8 cellular contexts compared by ENCODE assay signal in the genomic region with DNA sequence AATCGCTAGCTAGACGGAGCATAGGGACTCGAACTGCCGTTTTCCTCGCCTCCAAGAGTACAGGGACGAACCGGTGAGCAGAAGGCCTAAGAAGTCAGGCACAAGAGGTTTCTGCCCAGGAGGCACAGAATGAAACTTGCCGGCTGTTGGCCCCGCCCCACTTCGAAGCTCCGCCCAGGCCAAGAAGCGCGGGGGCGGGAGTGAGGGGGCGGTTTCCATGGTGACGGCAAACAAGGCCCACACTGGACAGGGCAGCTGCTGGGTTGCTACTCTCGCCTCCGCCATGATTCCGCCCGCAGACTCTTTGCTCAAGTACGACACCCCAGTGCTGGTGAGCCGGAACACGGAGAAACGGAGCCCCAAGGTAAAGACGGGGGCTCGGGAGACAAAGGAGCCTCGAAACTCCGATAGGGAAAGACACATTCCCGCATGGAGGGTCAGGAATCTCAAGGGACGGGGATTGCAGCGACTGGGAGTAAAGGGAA. TPM values are rescaled to one million over a fixed set of nuclear protein-coding genes. Genes with fewer than 3 reads are reported as not detected.
DNase-seq lines count a peak whose midpoint lies in the region; ATAC-seq and TF ChIP-seq lines count a peak whose summit lies in the region.

A gene (plus strand): TSS at position 229 of the 485 bp plus-strand sequence. CDS start 55 bp downstream, at position 284.

- DNase-seq in CD1c-positive myeloid dendritic cell (ENCODE audit: extremely low spot score) (peak; percentile 65), SJSA1 (ENCODE audit: low read depth in 1 of 2, low spot score in 2 of 2) (peak; percentile 67 to 79), endothelial cell (ENCODE audit: low spot score) (peak; percentile 95), stromal cell of bone marrow (ENCODE audit: low read depth) (peak; percentile 79), MG63 (no peak)

- TF ChIP-seq RAD21 in liver (IDR thresholded peaks at IDR 0.05), result peak; percentile 8 to 36

- peaks cover 24% of the 10 kb centered on the region for H3K36me3 Mint-ChIP-seq in endothelial cell (ENCODE audit: low read depth, unreplicated experiment)

- H3K9ac ChIP-seq in HUES48 (ENCODE audit: low read depth, low read length), result no peak within 1 kb of the TSS
- peak within 1 kb of the TSS in 1 of 2 donors; percentile 34 for H3K9ac ChIP-seq in liver (ENCODE audit: low read depth in 1 of 2, low read length in 2 of 2)

- no peaks in the 10 kb centered on the region for H3K9me3 Mint-ChIP-seq in endothelial cell (ENCODE audit: unreplicated experiment)

- peaks cover 12% of the 10 kb centered on the region for H3K27me3 Mint-ChIP-seq in endothelial cell (ENCODE audit: unreplicated experiment)

- no peak for ATAC-seq in GM21619 (IDR thresholded peaks at IDR 0.05; ENCODE audit: unreplicated experiment)

- peak within 1 kb of the TSS; percentile 53 for H3K4me3 ChIP-seq in HUES48 (ENCODE audit: low read depth, low read length)
- H3K4me3 ChIP-seq in SJSA1, result peak within 1 kb of the TSS; percentile 4; the same call in 1 of the 2 replicates
- H3K4me3 ChIP-seq in liver (ENCODE audit: low read depth in 1 of 3, low read length in 3 of 3), result peak within 1 kb of the TSS; percentile 11 to 65 (median 30)
- no peak within 1 kb of the TSS for H3K4me3 ChIP-seq in MG63

- no peak for TF ChIP-seq CTCF in endothelial cell (IDR thresholded peaks at IDR 0.05; ENCODE audit: unreplicated experiment)
- no peak for TF ChIP-seq CTCF in liver (IDR thresholded peaks at IDR 0.05; ENCODE audit: low read depth, low read length, missing input control)

- H3K27me3 ChIP-seq in HUES48 (ENCODE audit: control insufficient read depth, insufficient read depth, low read length) (no peaks in the 10 kb centered on the region), SJSA1 (replicated peaks) (no peaks in the 10 kb centered on the region), liver (ENCODE audit: control insufficient read depth in 4 of 4, insufficient read depth in 4 of 4, low read length in 3 of 4) (no peaks in the 10 kb centered on the region), MG63 (no peaks in the 10 kb centered on the region)

- H3K4me1 ChIP-seq in HUES48 (ENCODE audit: control insufficient read depth, insufficient read depth, low read length) (peaks cover 12% of the 10 kb centered on the region), SJSA1 (replicated peaks) (peaks cover 17% of the 10 kb centered on the region), liver (ENCODE audit: control insufficient read depth in 4 of 4, insufficient read depth in 4 of 4, low read length in 3 of 4) (peaks cover 1 to 31% (median 18%) of the 10 kb centered on the region in 4 donors)

- peak within 1 kb of the TSS; percentile 86 for H3K4me3 Mint-ChIP-seq in endothelial cell (ENCODE audit: unreplicated experiment)

- H3K36me3 ChIP-seq in HUES48 (ENCODE audit: control insufficient read depth, insufficient read depth, low read length), result peaks cover 10% of the 10 kb centered on the region
- H3K36me3 ChIP-seq in SJSA1, result peaks cover 23% of the 10 kb centered on the region
- peaks cover under 1 to 6% (median 3%) of the 10 kb centered on the region in 4 donors for H3K36me3 ChIP-seq in liver (ENCODE audit: control insufficient read depth in 4 of 4, insufficient read depth in 3 of 4, low read depth in 1 of 4, low read length in 3 of 4)
- peaks cover 15% of the 10 kb centered on the region for H3K36me3 ChIP-seq in MG63

- 10% methylated on average over 31 of the region's 31 CpGs for WGBS in liver

- no peak within 1 kb of the TSS for H3K27ac ChIP-seq in HUES48 (ENCODE audit: low read depth, low read length)
- no peak within 1 kb of the TSS for H3K27ac ChIP-seq in SJSA1
- H3K27ac ChIP-seq in liver (ENCODE audit: low read depth in 1 of 2, low read length in 2 of 2), result peak within 1 kb of the TSS in 1 of 2 donors; percentile 22

- peaks cover 23% of the 10 kb centered on the region for H3K4me1 Mint-ChIP-seq in endothelial cell (ENCODE audit: unreplicated experiment)

- H3K9me3 ChIP-seq in HUES48 (ENCODE audit: control insufficient read depth, insufficient read depth, low read length) (no peaks in the 10 kb centered on the region; the same call in 1 of the 2 replicates), SJSA1 (replicated peaks) (no peaks in the 10 kb centered on the region), liver (ENCODE audit: control insufficient read depth in 4 of 4, low read length in 3 of 4) (no peaks in the 10 kb centered on the region), MG63 (peaks cover 4% of the 10 kb centered on the region)

- peak within 1 kb of the TSS; percentile 92 for H3K27ac Mint-ChIP-seq in endothelial cell (ENCODE audit: unreplicated experiment)

TF ChIP-seq in liver, 16 proteins besides CTCF, POLR2A, EP300 and RAD21:
- TF ChIP-seq, protein P1, sequence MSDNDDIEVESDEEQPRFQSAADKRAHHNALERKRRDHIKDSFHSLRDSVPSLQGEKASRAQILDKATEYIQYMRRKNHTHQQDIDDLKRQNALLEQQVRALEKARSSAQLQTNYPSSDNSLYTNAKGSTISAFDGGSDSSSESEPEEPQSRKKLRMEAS (IDR thresholded peaks at IDR 0.05), result peak; percentile 63
- TF ChIP-seq RXRA (IDR thresholded peaks at IDR 0.05) (no peak), SP1 (IDR thresholded peaks at IDR 0.05) (peak; percentile 25), YY1 (IDR thresholded peaks at IDR 0.05) (peak; percentile 90), JUND (IDR thresholded peaks at IDR 0.05) (no peak), EGR1 (IDR thresholded peaks at IDR 0.05; ENCODE audit: low read depth in 2 of 2) (peak; percentile 99 to 100), GABPA (IDR thresholded peaks at IDR 0.05 in 1 of 2, conservative IDR thresholded peaks at IDR 0.05 in 1 of 2) (peak in 1 of 2 donors; percentile 74)
TF ChIP-seq in liver: peak in this region for 5.

RNA-seq across cellular contexts. Expression of the gene that starts here (rescaled TPM):
- 0.28 and 1.0 TPM in 2 replicates for total RNA-seq in SJSA1 (2014; rRNA removed; shearing (Covaris generic))
- 13.0 TPM for total RNA-seq in endothelial cell (ENCODE audit: unreplicated experiment)
- total RNA-seq in liver, result 1 to 10 TPM; 1.5 to 3.1 TPM
- polyA plus RNA-seq in liver, result 1 to 10 TPM; 5.2 to 8.6 TPM
- not detected in 2 replicates for total RNA-seq in MG63 (2014; rRNA removed; shearing (Covaris generic); ENCODE audit: low replicate concordance)
